Comparison of ENCODE assay signal across 21 cellular contexts in genomic region chr16:24925163-24925562, GRCh38.
"Had no signal": no experiment of that assay in that cellular context is flagged by ENCODE, and none has a peak within 500 bp of the region (broad histone marks: within the 10 kb centered on the region; RNA-seq: fewer than 3 reads in every experiment).

No MANE protein-coding gene starts in this region.

- DNase-seq: Kasumi-1, NCI-H1092 treated with DMSO at 0.1 percent for 48 hours, NCI-H1436, NCI-H187, NCI-H2029, NCI-H2081 treated with DMSO at 0.1 percent for 48 hours, NCI-H2171, NCI-H226, NCI-H446, NCI-H510A, NCI-H524 treated with DMSO at 0.1 percent for 48 hours, NCI-H69, NCI-H774, Right ventricle myocardium superior, RPMI8226, SIG-M5 had no signal

- H3K27ac ChIP-seq: KMS-11, SJSA1, SK-N-MC had no signal

- H3K9me3 Mint-ChIP-seq: IgD-negative memory B cell had no signal

- H3K4me1 ChIP-seq: SJSA1 had no signal

- H3K4me3 ChIP-seq: K562, SJSA1, SK-N-MC had no signal

- ATAC-seq: K562 had no signal

- H3K27me3 ChIP-seq: SJSA1 had no signal

- H3K27ac Mint-ChIP-seq: IgD-negative memory B cell had no signal

- H3K9me3 ChIP-seq: SJSA1 had no signal

- H3K27me3 Mint-ChIP-seq: IgD-negative memory B cell had no signal
